ENCODE assay signal across 20 cellular contexts in genomic region chr9:94779101-94779500, GRCh38. TPM values are rescaled to one million over a fixed set of nuclear protein-coding genes. Genes with fewer than 3 reads are reported as not detected.
DNase-seq lines count a peak whose midpoint lies in the region; ATAC-seq and TF ChIP-seq lines count a peak whose summit lies in the region.
"Had no signal": no experiment of that assay in that cellular context is flagged by ENCODE, and none has a peak within 500 bp of the region (broad histone marks: within the 10 kb centered on the region; RNA-seq: fewer than 3 reads in every experiment).

No MANE protein-coding gene starts in this region.

- H3K9ac ChIP-seq in HCT116 (ENCODE audit: low read length) (no peak overlapping the region), PC-3 (ENCODE audit: low read length) (no peak overlapping the region), mammary epithelial cell (ENCODE audit: insufficient read depth, low read length) (no peak overlapping the region)
- H3K9ac ChIP-seq: GM23248 had no signal

- no peak overlapping the region for H3K4me2 ChIP-seq in HCT116 (ENCODE audit: low read length)
- no peak overlapping the region for H3K4me2 ChIP-seq in PC-3 (ENCODE audit: low read length)
- H3K4me2 ChIP-seq in mammary epithelial cell (ENCODE audit: insufficient read depth, low read depth, low read length): no peak overlapping the region

- H3K4me1 ChIP-seq in HCT116 (ENCODE audit: control insufficient read depth in 1 of 2, insufficient read depth in 2 of 2, low read length in 2 of 2): peaks cover 6 to 10% of the 10 kb centered on the region in 2 experiments; a peak in 3 of 4 replicates
- H3K4me1 ChIP-seq in PC-3 (ENCODE audit: insufficient read depth, low read length): peaks cover 15% of the 10 kb centered on the region
- peaks cover 6% of the 10 kb centered on the region for H3K4me1 ChIP-seq in right cardiac atrium (ENCODE audit: control insufficient read depth, insufficient read depth, low read length)
- peaks cover 8% of the 10 kb centered on the region for H3K4me1 ChIP-seq in mammary epithelial cell (ENCODE audit: insufficient read depth, low read length)
- H3K4me1 ChIP-seq: prostate gland had no signal

- no peak for TF ChIP-seq POLR2A in HCT116 (IDR thresholded peaks at IDR 0.05; ENCODE audit: borderline replicate concordance, extremely low read depth, insufficient read depth, insufficient read length)

- DNase-seq in NCI-H510A treated with DMSO at 0.1 percent for 48 hours (lab: John Stamatoyannopoulos, UW) (peak; percentile 23), NCI-H510A (lab: John Stamatoyannopoulos, UW) (no peak), HCT116 (ENCODE audit: low read depth, low spot score) (no peak), PC-3 (peak; percentile 19), right cardiac atrium (no peak), mammary epithelial cell (no peak), LoVo (ENCODE audit: low spot score) (no peak)
- DNase-seq: central memory CD4-positive, alpha-beta T cell; effector memory CD4-positive, alpha-beta T cell; GDM1; GM23248; head of caudate nucleus; mesenchymal stem cell; NCI-H187 treated with DMSO at 0.1 percent for 48 hours; spleen; T-helper 1 cell had no signal

- dilution Hi-C loops in mammary epithelial cell (cut with HindIII; ENCODE audit: low sequenced_read_pairs): no loop called here

- RAD21 ChIA-PET in HCT116 (lab: Charles Lee; ENCODE audit: low non-redundant PET in 1 of 2, low total read pairs in 2 of 2, uncharacterized antibody in 2 of 2, unreplicated experiment in 2 of 2): interaction anchor here in 1 of 2 experiments (0.9 kb wide), 1 partner anchor 53 kb away, joined by 3 read pairs; no protein-coding TSS in a partner anchor

- 50% methylated on average over 1 of the region's 1 CpG for WGBS in right cardiac atrium
- 100% methylated on average over 1 of the region's 1 CpG for WGBS in mammary epithelial cell (ENCODE audit: low coverage, missing lambda C conversion rate)

- H2AFZ ChIP-seq in HCT116 (ENCODE audit: low read depth, low read length, poor library complexity, severe bottlenecking) (no peak overlapping the region), PC-3 (ENCODE audit: low read length) (no peak overlapping the region), mammary epithelial cell (ENCODE audit: low read depth, low read length) (no peak overlapping the region)
- H2AFZ ChIP-seq: GM23248 had no signal

- peak; percentile 71 for ATAC-seq in HCT116
- no peak for ATAC-seq in PC-3
- ATAC-seq in right cardiac atrium: no peak
- no peak for ATAC-seq in HG03378 (IDR thresholded peaks at IDR 0.05; ENCODE audit: unreplicated experiment)
- ATAC-seq: stimulated activated effector memory CD8-positive, alpha-beta T cell treated with anti-CD3 and anti-CD28 coated beads, Interleukin-12 subunit alpha, Interleukin-12 subunit beta, amount 100 ng/mL, for 72 hours had no signal

- no peaks in the 10 kb centered on the region for H3K27me3 ChIP-seq in HCT116 (ENCODE audit: insufficient read depth, low read length)
- no peaks in the 10 kb centered on the region for H3K27me3 ChIP-seq in PC-3 (ENCODE audit: low read length)
- H3K27me3 ChIP-seq in right cardiac atrium (ENCODE audit: control insufficient read depth, insufficient read depth): no peaks in the 10 kb centered on the region
- H3K27me3 ChIP-seq in mammary epithelial cell (ENCODE audit: insufficient read depth, low read length): no peaks in the 10 kb centered on the region
- H3K27me3 ChIP-seq: adrenal gland, spleen had no signal

- 0 out of 2 replicates have a peak, but pooled peaks have one; percentile 4 for TF ChIP-seq RAD21 in HCT116 (IDR thresholded peaks at IDR 0.05; ENCODE audit: low read depth)

- CTCF ChIA-PET in HCT116 (lab: Charles Lee) (no interaction called here), PC-3 (lab: Charles Lee) (no interaction called here), mammary epithelial cell (lab: Charles Lee; ENCODE audit: low non-redundant PET) (no interaction called here)

- intact Hi-C loops in HCT116 (cut with micrococcal nuclease): no loop called here
- intact Hi-C loops in PC-3 (cut with micrococcal nuclease): no loop called here
- intact Hi-C loops in right cardiac atrium (cut with DNase I): no loop called here
- intact Hi-C loops in mammary epithelial cell (cut with micrococcal nuclease): no loop called here

- H3K9me2 ChIP-seq in HCT116 (ENCODE audit: insufficient read depth) (no peaks in the 10 kb centered on the region), PC-3 (replicated peaks; ENCODE audit: low read length) (no peaks in the 10 kb centered on the region)

- H3K9me3 ChIP-seq in HCT116 (ENCODE audit: control insufficient read depth in 1 of 2, insufficient read depth in 1 of 2, low read depth in 1 of 2, low read length in 2 of 2) (no peaks in the 10 kb centered on the region), PC-3 (ENCODE audit: low read length) (no peaks in the 10 kb centered on the region), right cardiac atrium (ENCODE audit: control insufficient read depth, low read length) (no peaks in the 10 kb centered on the region), mammary epithelial cell (replicated peaks; ENCODE audit: insufficient read depth, low read length) (no peaks in the 10 kb centered on the region)
- H3K9me3 ChIP-seq: adrenal gland, prostate gland, spleen had no signal

- H3F3A ChIP-seq in PC-3 (ENCODE audit: low read length, unreplicated experiment): no peaks in the 10 kb centered on the region

- H3K27ac ChIP-seq in HCT116 (ENCODE audit: low read depth, low read length) (no peak overlapping the region), PC-3 (ENCODE audit: low read length) (no peak overlapping the region), right cardiac atrium (ENCODE audit: low read length) (peak overlapping the region; percentile 9), mammary epithelial cell (ENCODE audit: insufficient read depth, low read depth, low read length) (no peak overlapping the region)
- H3K27ac ChIP-seq: GM23248, prostate gland, spleen had no signal

- H3K36me3 ChIP-seq in HCT116 (ENCODE audit: control insufficient read depth in 1 of 2, insufficient read depth in 2 of 2, low read length in 2 of 2) (no peaks in the 10 kb centered on the region), PC-3 (ENCODE audit: low read depth, low read length) (no peaks in the 10 kb centered on the region), mammary epithelial cell (ENCODE audit: insufficient read depth, low read length) (no peaks in the 10 kb centered on the region)
- H3K36me3 ChIP-seq: adrenal gland, prostate gland, spleen had no signal

- no peak overlapping the region for H3K4me3 ChIP-seq in HCT116 (replicated peaks in 1 of 2; ENCODE audit: low read depth in 1 of 2, low read length in 2 of 2)
- no peak overlapping the region for H3K4me3 ChIP-seq in PC-3 (ENCODE audit: low read length)
- no peak overlapping the region for H3K4me3 ChIP-seq in right cardiac atrium (ENCODE audit: low read length)
- no peak overlapping the region for H3K4me3 ChIP-seq in mammary epithelial cell (replicated peaks in 1 of 3; ENCODE audit: insufficient read depth in 1 of 3, low read depth in 2 of 3, low read length in 3 of 3)
- H3K4me3 ChIP-seq: adrenal gland, GM23248, prostate gland, spleen had no signal

- H3K79me2 ChIP-seq in HCT116 (ENCODE audit: insufficient read depth, low read length) (peaks cover 3% of the 10 kb centered on the region), PC-3 (ENCODE audit: low read length) (no peaks in the 10 kb centered on the region), mammary epithelial cell (ENCODE audit: insufficient read depth, low read length) (no peaks in the 10 kb centered on the region)

- POLR2A ChIA-PET in HCT116 (lab: Charles Lee): no interaction called here
- POLR2A ChIA-PET in PC-3 (lab: Charles Lee; ENCODE audit: unreplicated experiment): no interaction called here

- H4K20me1 ChIP-seq in HCT116 (ENCODE audit: insufficient read depth) (no peaks in the 10 kb centered on the region), PC-3 (ENCODE audit: low read length) (no peaks in the 10 kb centered on the region), mammary epithelial cell (ENCODE audit: insufficient read depth, low read length) (no peaks in the 10 kb centered on the region)

- BruUV-seq in HCT116 (replicated peaks; lab: Mats Ljungman, UMichigan) (no TSS peak), PC-3 (replicated peaks; lab: Mats Ljungman, UMichigan) (no TSS peak), mammary epithelial cell (replicated peaks; lab: Mats Ljungman, UMichigan) (no TSS peak)

- no peak for TF ChIP-seq CTCF in HCT116 (IDR thresholded peaks at IDR 0.05 in 2 of 3, conservative IDR thresholded peaks at IDR 0.05 in 1 of 3; ENCODE audit: borderline replicate concordance in 1 of 3, insufficient read depth in 1 of 3, low read depth in 2 of 3, low read length in 2 of 3)
- peak; percentile 26; the same call in 1 of the 2 replicates for TF ChIP-seq CTCF in PC-3 (conservative IDR thresholded peaks at IDR 0.05; ENCODE audit: low read depth, low read length)
- peak in 1 of 2 donors; percentile 8 for TF ChIP-seq CTCF in mammary epithelial cell (conservative IDR thresholded peaks at IDR 0.05 in 1 of 2, IDR thresholded peaks at IDR 0.05 in 1 of 2; ENCODE audit: extremely low read depth in 1 of 2, insufficient read depth in 1 of 2, low read depth in 1 of 2, low read length in 2 of 2)

- in situ Hi-C loops in mammary epithelial cell (cut with MboI; ENCODE audit: low sequenced_read_pairs in 2 of 2): loop anchor here in 1 of 2 donors (25.0 kb wide), 1 partner anchor 108 kb away; no protein-coding TSS in a partner anchor

TF ChIP-seq in HCT116, 20 proteins besides CTCF, POLR2A, EP300 and RAD21:
- TF ChIP-seq ZFX (IDR thresholded peaks at IDR 0.05) (no peak), MAX (IDR thresholded peaks at IDR 0.05) (0 out of 2 replicates have a peak, but pooled peaks have one; percentile 14)

RNA-seq across cellular contexts. Expression of gene AOPEP, which starts 52.6 kb away (rescaled TPM):
- total RNA-seq in HCT116 (2021; ENCODE audit: unreplicated experiment) (15.1 TPM), PC-3 (2014; rRNA removed) (23.1 and 28.7 TPM in 2 replicates), right cardiac atrium (100 to 1,000 TPM; 124 to 170 (median 146) TPM), mammary epithelial cell (10 to 100 TPM; 25.6 to 80.7 TPM)
- 4.3 and 4.4 TPM in 2 replicates for polyA plus RNA-seq in HCT116 (2012)
- polyA plus RNA-seq in right cardiac atrium (159 TPM), mammary epithelial cell (20.9 TPM)
- 13.7 TPM for polyA minus RNA-seq in mammary epithelial cell

Comparison
In these comparisons a context has a peak if more than half of its experiments do, and no peak if none do; other contexts are left out.
1. DNase-seq: peak in NCI-H510A treated with DMSO at 0.1 percent for 48 hours (single experiment) and PC-3 (single experiment); none in NCI-H510A (single experiment), HCT116 (single experiment), right cardiac atrium (0 of 3), mammary epithelial cell (single experiment) and LoVo (single experiment).